In genomic region chr7:10022957-10023356, GRCh38 we compare ENCODE assay signal across 10 cellular contexts.
DNase-seq lines count a peak whose midpoint lies in the region; ATAC-seq and TF ChIP-seq lines count a peak whose summit lies in the region.
"Had no signal": no experiment of that assay in that cellular context is flagged by ENCODE, and none has a peak within 500 bp of the region (broad histone marks: within the 10 kb centered on the region; RNA-seq: fewer than 3 reads in every experiment).

No MANE protein-coding gene starts in this region.

- WGBS in H9 (ENCODE audit: extremely low coverage, insufficient read length, low lambda C conversion rate), result no CpG with 5 or more reads among the region's 2 CpGs
- WGBS in sigmoid colon, 2 donors, result 16 to 55% methylated on average over 2 of the region's 2 CpGs

- H3K4ac ChIP-seq in H9 (ENCODE audit: low read depth, low read length), result no peak overlapping the region

- H3K36me3 Mint-ChIP-seq in H9 (ENCODE audit: insufficient read depth in 1 of 3, low read depth in 3 of 3) (no peaks in the 10 kb centered on the region), CD14-positive monocyte (no peaks in the 10 kb centered on the region)

- TF ChIP-seq CTCF in H9 (conservative IDR thresholded peaks at IDR 0.05) (peak; percentile 51), epithelial cell of proximal tubule (conservative IDR thresholded peaks at IDR 0.05; ENCODE audit: low read depth, low read length) (peak; percentile 37), parathyroid adenoma (IDR thresholded peaks at IDR 0.05) (peak; percentile 46), sigmoid colon (IDR thresholded peaks at IDR 0.05) (no peak), CD14-positive monocyte (IDR thresholded peaks at IDR 0.05) (no peak)

- H4K8ac ChIP-seq in H9 (replicated peaks; ENCODE audit: insufficient read length, low read depth, low read length), result no peak overlapping the region

- H3K27ac ChIP-seq in H9 (ENCODE audit: insufficient read length, low read depth, low read length) (no peak overlapping the region), parathyroid adenoma (no peak overlapping the region), sigmoid colon (no peak overlapping the region)
- H3K27ac ChIP-seq: epithelial cell of prostate had no signal

- H3K18ac ChIP-seq in H9 (ENCODE audit: insufficient read length, low read depth, low read length), result no peak overlapping the region

- no peak overlapping the region for H3K23ac ChIP-seq in H9 (ENCODE audit: insufficient read length, low read depth, low read length)

- H3K9ac ChIP-seq in H9 (ENCODE audit: extremely low read depth, insufficient read length, low read length) (no peak overlapping the region), parathyroid adenoma (no peak overlapping the region)

- H3K4me3 Mint-ChIP-seq in H9 (no peak overlapping the region), CD14-positive monocyte (no peak overlapping the region)

- no peak for TF ChIP-seq POLR2A in sigmoid colon (IDR thresholded peaks at IDR 0.05)

- no peaks in the 10 kb centered on the region for H3K9me3 ChIP-seq in H9 (ENCODE audit: control insufficient read depth, low read depth, low read length)
- no peaks in the 10 kb centered on the region for H3K9me3 ChIP-seq in parathyroid adenoma (ENCODE audit: control insufficient read depth, low read length)
- H3K9me3 ChIP-seq in sigmoid colon, result no peaks in the 10 kb centered on the region

- no peak overlapping the region for H2AK5ac ChIP-seq in H9 (ENCODE audit: insufficient read length, low read length)

- H4K20me1 ChIP-seq in H9 (ENCODE audit: control insufficient read depth, insufficient read depth, insufficient read length), result no peaks in the 10 kb centered on the region

- no peak overlapping the region for H4K5ac ChIP-seq in H9 (ENCODE audit: insufficient read length, low read depth, low read length)

- no peaks in the 10 kb centered on the region for H3K79me1 ChIP-seq in H9 (ENCODE audit: insufficient read depth, low read depth, low read length, poor library complexity, severe bottlenecking)

- H3K4me2 ChIP-seq in H9 (ENCODE audit: insufficient read depth, insufficient read length, low read length) (no peak overlapping the region), parathyroid adenoma (ENCODE audit: low read length) (no peak overlapping the region)

- no peak for ATAC-seq in GM21360 (IDR thresholded peaks at IDR 0.05; ENCODE audit: unreplicated experiment)

- no peak overlapping the region for H3T11ph ChIP-seq in H9 (ENCODE audit: low read length)

- intact Hi-C loops in sigmoid colon (cut with DNase I) (no loop called here), CD14-positive monocyte (cut with micrococcal nuclease) (no loop called here)

- DNase-seq in H9 (peak; percentile 41), NCI-H524 treated with DMSO at 0.1 percent for 48 hours (lab: John Stamatoyannopoulos, UW) (peak; percentile 2), epithelial cell of proximal tubule (ENCODE audit: low read depth) (no peak), sigmoid colon (no peak), CD14-positive monocyte (ENCODE audit: low spot score) (no peak), DMS114 treated with DMSO at 0.1 percent for 48 hours (lab: John Stamatoyannopoulos, UW; ENCODE audit: unreplicated experiment) (no peak)
- DNase-seq: activated T-cell treated with anti-CD3 and anti-CD28 coated beads for 4 hours had no signal

- H3K9me3 Mint-ChIP-seq in H9 (peaks cover 0 to 2% of the 10 kb centered on the region in 2 experiments; a peak in 1 of 5 replicates), CD14-positive monocyte (no peaks in the 10 kb centered on the region)

- H3K56ac ChIP-seq in H9 (ENCODE audit: insufficient read length, low read depth, low read length), result no peak overlapping the region

- no peak overlapping the region for H2BK20ac ChIP-seq in H9 (ENCODE audit: low read depth, low read length, poor library complexity, severe bottlenecking)

- H2BK5ac ChIP-seq in H9 (ENCODE audit: insufficient read length, low read length), result no peak overlapping the region

- no peak overlapping the region for H3K27ac Mint-ChIP-seq in H9
- H3K27ac Mint-ChIP-seq in CD14-positive monocyte, result no peak overlapping the region

- no peaks in the 10 kb centered on the region for H3K79me2 ChIP-seq in H9 (ENCODE audit: insufficient read depth, low read length)
- no peaks in the 10 kb centered on the region for H3K79me2 ChIP-seq in parathyroid adenoma

- no peak overlapping the region for H2BK12ac ChIP-seq in H9 (ENCODE audit: insufficient read length, low read depth, low read length)

- H3K23me2 ChIP-seq in H9 (ENCODE audit: insufficient read length, low read depth, low read length, poor library complexity, severe bottlenecking), result no peaks in the 10 kb centered on the region

- no peaks in the 10 kb centered on the region for H3K36me3 ChIP-seq in parathyroid adenoma (ENCODE audit: control insufficient read depth, insufficient read depth, low read length)
- H3K36me3 ChIP-seq in sigmoid colon, result no peaks in the 10 kb centered on the region

- no peak overlapping the region for H2BK120ac ChIP-seq in H9 (ENCODE audit: low read depth, low read length, poor library complexity, severe bottlenecking)

- H2BK15ac ChIP-seq in H9 (ENCODE audit: low read depth, low read length), result no peak overlapping the region

- no peak overlapping the region for H4K91ac ChIP-seq in H9 (ENCODE audit: insufficient read length, low read depth, low read length)

- no peak for TF ChIP-seq EP300 in sigmoid colon (IDR thresholded peaks at IDR 0.05)

- H3K27me3 ChIP-seq in H9 (ENCODE audit: insufficient read depth, low read length), result no peaks in the 10 kb centered on the region
- no peaks in the 10 kb centered on the region for H3K27me3 ChIP-seq in parathyroid adenoma (ENCODE audit: control insufficient read depth, insufficient read depth, low read length)
- H3K27me3 ChIP-seq in sigmoid colon, result no peaks in the 10 kb centered on the region

- H3K4me1 Mint-ChIP-seq in H9, result no peaks in the 10 kb centered on the region
- H3K4me1 Mint-ChIP-seq in CD14-positive monocyte, result no peaks in the 10 kb centered on the region

- H3K4me3 ChIP-seq in epithelial cell of proximal tubule (ENCODE audit: low read depth, low read length) (no peak overlapping the region), parathyroid adenoma (ENCODE audit: low read depth, low read length) (no peak overlapping the region), sigmoid colon (no peak overlapping the region)

- H2AFZ ChIP-seq in H9 (ENCODE audit: low read length) (no peak overlapping the region), parathyroid adenoma (peak overlapping the region; percentile 70)

- H3K4me1 ChIP-seq in H9 (ENCODE audit: insufficient read depth, low read length) (no peaks in the 10 kb centered on the region), parathyroid adenoma (peaks cover 6% of the 10 kb centered on the region), sigmoid colon (no peaks in the 10 kb centered on the region)

- no peaks in the 10 kb centered on the region for H3K27me3 Mint-ChIP-seq in H9 (ENCODE audit: low read depth)
- no peaks in the 10 kb centered on the region for H3K27me3 Mint-ChIP-seq in CD14-positive monocyte (ENCODE audit: low read depth in 3 of 3)

- H3K14ac ChIP-seq in H9 (ENCODE audit: insufficient read depth, low read length), result no peak overlapping the region

Comparison
In these comparisons a context has a peak if more than half of its experiments do, and no peak if none do; other contexts are left out.
1. DNase-seq: peak in H9 (single experiment) and NCI-H524 treated with DMSO at 0.1 percent for 48 hours (single experiment); none in epithelial cell of proximal tubule (single experiment), sigmoid colon (single experiment), CD14-positive monocyte (single experiment) and DMS114 treated with DMSO at 0.1 percent for 48 hours (single experiment).
2. CTCF ChIP-seq: peak in H9 (single experiment), epithelial cell of proximal tubule (single experiment) and parathyroid adenoma (single experiment); none in sigmoid colon (0 of 4) and CD14-positive monocyte (single experiment).